1 cellular context compared by ENCODE assay signal in the genomic region with DNA sequence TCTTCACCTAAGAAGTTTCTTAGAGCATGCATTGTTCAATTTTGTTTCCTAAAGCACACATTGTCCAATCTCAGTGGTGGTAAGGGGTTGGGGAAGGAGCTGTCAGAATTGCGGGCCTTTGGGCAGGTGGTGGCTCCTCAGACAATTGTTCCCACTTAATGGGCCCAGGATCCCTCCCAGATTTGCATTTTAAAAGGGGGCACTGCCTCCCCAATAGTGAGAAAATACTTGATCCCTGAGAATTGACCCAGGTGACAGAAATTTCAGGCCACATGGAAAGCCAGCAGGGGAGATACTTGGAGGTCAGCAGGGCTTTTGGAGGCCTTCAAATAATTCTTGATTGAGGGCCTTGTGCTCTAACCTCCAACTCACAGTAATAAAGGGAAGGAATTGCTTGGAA.
TF ChIP-seq lines count a peak whose summit lies in the region.

No MANE protein-coding gene starts in this region.

TF ChIP-seq in GM23338, 12 proteins besides CTCF, POLR2A, EP300 and RAD21 (continued from another document):
- peak; percentile 95; the same call in 1 of the 2 replicates for TF ChIP-seq ZNF462 (CRISPR knock-in tag; IDR thresholded peaks at IDR 0.05)
